Comparison of ENCODE assay signal across 16 cellular contexts in the genomic region with DNA sequence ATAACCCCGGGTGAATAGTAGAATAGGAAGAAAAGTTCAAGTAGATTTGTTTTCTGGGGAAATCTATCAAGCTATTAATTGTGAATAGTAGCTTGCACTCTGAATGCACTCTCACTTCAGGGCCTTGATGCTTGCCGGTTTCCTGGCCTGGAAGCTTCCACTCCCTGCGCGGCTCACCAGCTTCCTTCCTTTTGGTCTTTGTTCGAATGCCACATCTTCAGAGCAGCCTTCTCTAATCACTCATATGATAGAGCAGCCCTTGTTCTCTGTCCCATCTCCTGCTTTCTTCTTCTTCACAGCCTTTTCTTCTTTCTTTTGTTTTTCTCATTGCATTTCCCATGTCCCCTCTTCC.
"Had no signal": no experiment of that assay in that cellular context is flagged by ENCODE, and none has a peak within 500 bp of the region (broad histone marks: within the 10 kb centered on the region; RNA-seq: fewer than 3 reads in every experiment).

No MANE protein-coding gene starts in this region.

- H3K4me3 ChIP-seq: pancreas, sigmoid colon, thoracic aorta had no signal

- H3K27ac ChIP-seq: foreskin keratinocyte, sigmoid colon, thoracic aorta had no signal

- H3K9me3 ChIP-seq: pancreas, sigmoid colon, thoracic aorta had no signal

- H3K9me3 Mint-ChIP-seq: activated naive CD4-positive, alpha-beta T cell treated with anti-CD3 and anti-CD28 coated beads, Interleukin-2, amount 50 U/mL, for 24 hours; activated T-cell treated with anti-CD3 and anti-CD28 coated beads, Interleukin-2, amount 50 U/mL, for 24 hours; endodermal cell; naive thymus-derived CD8-positive, alpha-beta T cell; stimulated activated effector memory CD8-positive, alpha-beta T cell treated with anti-CD3 and anti-CD28 coated beads, Interleukin-12 subunit alpha, Interleukin-12 subunit beta, amount 100 ng/mL, for 72 hours had no signal

- DNase-seq: activated CD4-positive, alpha-beta T cell treated with anti-CD3 and anti-CD28 coated beads for 48 hours; activated CD4-positive, CD25-positive, alpha-beta regulatory T cell; activated CD8-positive, alpha-beta T cell treated with anti-CD3 and anti-CD28 coated beads, Interleukin-2, amount 10 ng/mL, durations not matched to agents 7 days and 5 days; activated effector memory CD4-positive, alpha-beta T cell treated with Interleukin-2 at 50 U/mL for 16 hours; activated T-cell treated with anti-CD3 and anti-CD28 coated beads, Interleukin-2, amount 50 U/mL, for 24 hours; endodermal cell; foreskin keratinocyte; naive thymus-derived CD8-positive, alpha-beta T cell; pancreas; sigmoid colon; stimulated activated CD4-positive, alpha-beta T cell treated with anti-CD3 and anti-CD28 coated beads, Interleukin-4, amount 100 ng/mL, for 24 hours; T-helper 1 cell; T-helper 9 cell had no signal

- H3K4me1 ChIP-seq: foreskin keratinocyte, sigmoid colon had no signal

- H3K4me3 Mint-ChIP-seq: activated CD8-positive, alpha-beta T cell treated with anti-CD3 and anti-CD28 coated beads, Interleukin-2, amount 10 ng/mL, durations not matched to agents 7 days and 5 days; activated naive CD4-positive, alpha-beta T cell treated with anti-CD3 and anti-CD28 coated beads, Interleukin-2, amount 50 U/mL, for 24 hours; activated T-cell treated with anti-CD3 and anti-CD28 coated beads, Interleukin-2, amount 50 U/mL, for 24 hours; endodermal cell; naive thymus-derived CD8-positive, alpha-beta T cell; stimulated activated effector memory CD8-positive, alpha-beta T cell treated with anti-CD3 and anti-CD28 coated beads, Interleukin-12 subunit alpha, Interleukin-12 subunit beta, amount 100 ng/mL, for 72 hours had no signal

- H3K27ac Mint-ChIP-seq: activated CD8-positive, alpha-beta T cell treated with anti-CD3 and anti-CD28 coated beads, Interleukin-2, amount 10 ng/mL, durations not matched to agents 7 days and 5 days; activated naive CD4-positive, alpha-beta T cell treated with anti-CD3 and anti-CD28 coated beads, Interleukin-2, amount 50 U/mL, for 24 hours; activated T-cell treated with anti-CD3 and anti-CD28 coated beads, Interleukin-2, amount 50 U/mL, for 24 hours; endodermal cell; naive thymus-derived CD8-positive, alpha-beta T cell; stimulated activated effector memory CD8-positive, alpha-beta T cell treated with anti-CD3 and anti-CD28 coated beads, Interleukin-12 subunit alpha, Interleukin-12 subunit beta, amount 100 ng/mL, for 72 hours had no signal

- H3K4me1 Mint-ChIP-seq: activated naive CD4-positive, alpha-beta T cell treated with anti-CD3 and anti-CD28 coated beads, Interleukin-2, amount 50 U/mL, for 24 hours had no signal

- H3K36me3 Mint-ChIP-seq: activated naive CD4-positive, alpha-beta T cell treated with anti-CD3 and anti-CD28 coated beads, Interleukin-2, amount 50 U/mL, for 24 hours; naive thymus-derived CD8-positive, alpha-beta T cell; stimulated activated effector memory CD8-positive, alpha-beta T cell treated with anti-CD3 and anti-CD28 coated beads, Interleukin-12 subunit alpha, Interleukin-12 subunit beta, amount 100 ng/mL, for 72 hours had no signal

- H3K27me3 ChIP-seq: foreskin keratinocyte, pancreas, sigmoid colon had no signal

- ATAC-seq: activated CD8-positive, alpha-beta T cell treated with anti-CD3 and anti-CD28 coated beads, Interleukin-2, amount 10 ng/mL, durations not matched to agents 7 days and 5 days; foreskin keratinocyte; naive thymus-derived CD8-positive, alpha-beta T cell; stimulated activated effector memory CD8-positive, alpha-beta T cell treated with anti-CD3 and anti-CD28 coated beads, Interleukin-12 subunit alpha, Interleukin-12 subunit beta, amount 100 ng/mL, for 72 hours had no signal

- H3K36me3 ChIP-seq: pancreas, sigmoid colon, thoracic aorta had no signal
